Comparison of ENCODE assay signal across 11 cellular contexts in genomic region chr10:122149607-122150505, GRCh38.
DNase-seq lines count a peak whose midpoint lies in the region; ATAC-seq and TF ChIP-seq lines count a peak whose summit lies in the region.
"Had no signal": no experiment of that assay in that cellular context is flagged by ENCODE, and none has a peak within 500 bp of the region (broad histone marks: within the 10 kb centered on the region; RNA-seq: fewer than 3 reads in every experiment).

No MANE protein-coding gene starts in this region.

- H3K36me3 ChIP-seq in Peyer's patch, result peaks cover 0 to 11% (median 0%) of the 10 kb centered on the region in 3 donors
- peaks cover 0 to 19% (median 4%) of the 10 kb centered on the region in 9 donors for H3K36me3 ChIP-seq in heart left ventricle
- no peaks in the 10 kb centered on the region for H3K36me3 ChIP-seq in CD4-positive, alpha-beta memory T cell (ENCODE audit: insufficient read depth, low read length)

- DNase-seq in AG08395 (ENCODE audit: low spot score) (peak; percentile 62), Peyer's patch (no peak), heart left ventricle (peak in 2 of 5 donors; percentile 71 to 80), progenitor cell of endocrine pancreas (ENCODE audit: low spot score, unreplicated experiment) (no peak), mesenteric fat pad (ENCODE audit: low spot score) (no peak)
- no peak for DNase-seq in CD4-positive, alpha-beta memory T cell
- DNase-seq: amniotic stem cell; stimulated activated naive CD4-positive, alpha-beta T cell treated with Interleukin-2 at 50 U/mL for 16 hours had no signal

- peaks cover 21% of the 10 kb centered on the region for H3K36me3 Mint-ChIP-seq in progenitor cell of endocrine pancreas (ENCODE audit: insufficient read depth)
- H3K36me3 Mint-ChIP-seq in CD4-positive, alpha-beta memory T cell, result no peaks in the 10 kb centered on the region

- WGBS in heart left ventricle, 4 donors, result 39 to 49% (median 44%) methylated on average over 25 to 40 of the region's 40 CpGs

- no peak overlapping the region for H3K4me3 Mint-ChIP-seq in progenitor cell of endocrine pancreas (ENCODE audit: low read depth)
- H3K4me3 Mint-ChIP-seq in CD4-positive, alpha-beta memory T cell, result no peak overlapping the region
- H3K4me3 Mint-ChIP-seq: T-helper 1 cell treated with Interleukin-12 subunit alpha and Interleukin-12 subunit beta and Interleukin-4 antibody, amounts not matched to agents 30 μg/mL and 1 μg/mL, for 36 hours had no signal

- H3K9me3 Mint-ChIP-seq in progenitor cell of endocrine pancreas (ENCODE audit: low read depth), result peaks cover 7% of the 10 kb centered on the region
- H3K9me3 Mint-ChIP-seq in CD4-positive, alpha-beta memory T cell, result peaks cover 0 to 6% (median 3%) of the 10 kb centered on the region in 8 donors
- H3K9me3 Mint-ChIP-seq: T-helper 1 cell treated with Interleukin-12 subunit alpha and Interleukin-12 subunit beta and Interleukin-4 antibody, amounts not matched to agents 30 μg/mL and 1 μg/mL, for 36 hours had no signal

- H3K4me1 Mint-ChIP-seq in progenitor cell of endocrine pancreas (ENCODE audit: low read depth), result peaks cover 1% of the 10 kb centered on the region
- no peaks in the 10 kb centered on the region for H3K4me1 Mint-ChIP-seq in CD4-positive, alpha-beta memory T cell

- H3K4me1 ChIP-seq in Peyer's patch, result peaks cover 0 to 26% (median 0%) of the 10 kb centered on the region in 4 donors
- peaks cover 20 to 90% (median 73%) of the 10 kb centered on the region in 12 donors for H3K4me1 ChIP-seq in heart left ventricle
- H3K4me1 ChIP-seq in CD4-positive, alpha-beta memory T cell (ENCODE audit: insufficient read depth, low read length), result no peaks in the 10 kb centered on the region

- TF ChIP-seq CTCF in Peyer's patch (IDR thresholded peaks at IDR 0.05), result no peak
- TF ChIP-seq CTCF in heart left ventricle (IDR thresholded peaks at IDR 0.05), result no peak
- no peak for TF ChIP-seq CTCF in progenitor cell of endocrine pancreas (IDR thresholded peaks at IDR 0.05; ENCODE audit: unreplicated experiment)

- CTCF ChIA-PET in CD4-positive, alpha-beta memory T cell (lab: Charles Lee; ENCODE audit: partially characterized antibody), result no interaction called here

- H3K27me3 ChIP-seq in Peyer's patch (no peaks in the 10 kb centered on the region), heart left ventricle (no peaks in the 10 kb centered on the region)
- no peaks in the 10 kb centered on the region for H3K27me3 ChIP-seq in CD4-positive, alpha-beta memory T cell (ENCODE audit: insufficient read depth, low read length)

- H3K4me3 ChIP-seq in Peyer's patch (peak overlapping the region in 1 of 4 donors; percentile 6), heart left ventricle (peak overlapping the region in 6 of 12 donors; percentile 1 to 30 (median 21))
- H3K4me3 ChIP-seq in CD4-positive, alpha-beta memory T cell (ENCODE audit: low read length in 2 of 2), result no peak overlapping the region

- TF ChIP-seq POLR2A in Peyer's patch (IDR thresholded peaks at IDR 0.05), result no peak
- TF ChIP-seq POLR2A in heart left ventricle (IDR thresholded peaks at IDR 0.05), result no peak

- peak overlapping the region; percentile 66 for H3K27ac Mint-ChIP-seq in progenitor cell of endocrine pancreas
- no peak overlapping the region for H3K27ac Mint-ChIP-seq in CD4-positive, alpha-beta memory T cell
- H3K27ac Mint-ChIP-seq: T-helper 1 cell treated with Interleukin-12 subunit alpha and Interleukin-12 subunit beta and Interleukin-4 antibody, amounts not matched to agents 30 μg/mL and 1 μg/mL, for 36 hours had no signal

- H3K9me3 ChIP-seq in Peyer's patch (no peaks in the 10 kb centered on the region), heart left ventricle (peaks cover 0 to 8% (median 0%) of the 10 kb centered on the region in 12 donors)
- H3K9me3 ChIP-seq in CD4-positive, alpha-beta memory T cell (ENCODE audit: control insufficient read depth in 1 of 2, low read length in 2 of 2), result no peaks in the 10 kb centered on the region

- no peaks in the 10 kb centered on the region for H3K27me3 Mint-ChIP-seq in progenitor cell of endocrine pancreas
- peaks cover 4 to 6% of the 10 kb centered on the region in 2 donors for H3K27me3 Mint-ChIP-seq in CD4-positive, alpha-beta memory T cell

- POLR2A ChIA-PET in CD4-positive, alpha-beta memory T cell (lab: Charles Lee; ENCODE audit: partially characterized antibody), result no interaction called here

- H3K27ac ChIP-seq in Peyer's patch (peak overlapping the region; percentile 38 to 70 (median 50)), heart left ventricle (peak overlapping the region; percentile 57 to 92 (median 82))
- no peak overlapping the region for H3K27ac ChIP-seq in CD4-positive, alpha-beta memory T cell (ENCODE audit: low read depth, low read length)

- ATAC-seq in heart left ventricle (peak in 3 of 4 donors; percentile 3 to 32 (median 12)), HG02763 (IDR thresholded peaks at IDR 0.05; ENCODE audit: unreplicated experiment) (no peak), HG03025 (IDR thresholded peaks at IDR 0.05; ENCODE audit: low FRiP score, unreplicated experiment) (no peak)

- intact Hi-C loops in heart left ventricle (cut with DNase I), result loop anchor here in 5 of 10 donors (5.0 to 10.0 kb wide), 3 partner anchors 32 to 115 kb away; no protein-coding TSS in a partner anchor
- intact Hi-C loops in CD4-positive, alpha-beta memory T cell (cut with micrococcal nuclease), result no loop called here

Comparison
In these comparisons a context has a peak if more than half of its experiments do, and no peak if none do; other contexts are left out.
1. ATAC-seq: peak in heart left ventricle (3 of 4); none in HG02763 (single experiment) and HG03025 (single experiment).